9 cellular contexts compared by ENCODE assay signal in genomic region chr1:111989531-111990025, GRCh38. TPM values are rescaled to one million over a fixed set of nuclear protein-coding genes. Genes with fewer than 3 reads are reported as not detected.
DNase-seq lines count a peak whose midpoint lies in the region; ATAC-seq and TF ChIP-seq lines count a peak whose summit lies in the region.
"Had no signal": no experiment of that assay in that cellular context is flagged by ENCODE, and none has a peak within 500 bp of the region (broad histone marks: within the 10 kb centered on the region; RNA-seq: fewer than 3 reads in every experiment).

TSS of gene KCND3 (minus strand) at chr1:111989668.

- H2AFZ ChIP-seq in Karpas-422 (ENCODE audit: low read length), result no peak within 1 kb of the TSS

- H3K9me3 ChIP-seq in CD4-positive, CD25-positive, alpha-beta regulatory T cell (ENCODE audit: control insufficient read depth in 2 of 2, low read length in 2 of 2), result no peaks in the 10 kb centered on the region
- H3K9me3 ChIP-seq in HUES48 (ENCODE audit: control insufficient read depth, insufficient read depth, low read length) (no peaks in the 10 kb centered on the region), Karpas-422 (ENCODE audit: low read length) (no peaks in the 10 kb centered on the region)

- DNase-seq in CD4-positive, CD25-positive, alpha-beta regulatory T cell, result peak in 1 of 3 donors; percentile 12
- DNase-seq in astrocyte of the cerebellum (ENCODE audit: low read depth) (no peak), sciatic nerve (ENCODE audit: low spot score) (peak; percentile 60), Karpas-422 (no peak)
- no peak for DNase-seq in activated CD4-positive, CD25-positive, alpha-beta regulatory T cell treated with anti-CD3 and anti-CD28 coated beads, Interleukin-2, amount 50 U/mL, for 72 hours

- peaks cover 0 to 24% (median 4%) of the 10 kb centered on the region in 4 donors for H3K4me1 Mint-ChIP-seq in CD4-positive, CD25-positive, alpha-beta regulatory T cell

- peak within 1 kb of the TSS in 1 of 3 donors; percentile 43 for H3K27ac Mint-ChIP-seq in CD4-positive, CD25-positive, alpha-beta regulatory T cell

- in situ Hi-C loops in astrocyte of the cerebellum (cut with HindIII; ENCODE audit: low sequenced_read_pairs), result no loop called here

- H3K36me3 Mint-ChIP-seq in CD4-positive, CD25-positive, alpha-beta regulatory T cell, result no peaks in the 10 kb centered on the region

- H3K4me3 ChIP-seq in CD4-positive, CD25-positive, alpha-beta regulatory T cell (ENCODE audit: low read depth, low read length), result no peak within 1 kb of the TSS
- H3K4me3 ChIP-seq in HUES48 (ENCODE audit: low read depth, low read length) (peak within 1 kb of the TSS; percentile 60), astrocyte of the cerebellum (ENCODE audit: low read depth, low read length) (peak within 1 kb of the TSS; percentile 32), iPS-11a (ENCODE audit: low read depth, low read length) (peak within 1 kb of the TSS; percentile 41), Karpas-422 (ENCODE audit: low read length) (no peak within 1 kb of the TSS)

- H3K9me3 Mint-ChIP-seq in CD4-positive, CD25-positive, alpha-beta regulatory T cell, result peaks cover 0 to 2% (median 0%) of the 10 kb centered on the region in 7 donors

- H3K4me1 ChIP-seq in CD4-positive, CD25-positive, alpha-beta regulatory T cell (ENCODE audit: control insufficient read depth, insufficient read depth, low read length, poor library complexity, severe bottlenecking), result peaks cover 4% of the 10 kb centered on the region
- H3K4me1 ChIP-seq in HUES48 (ENCODE audit: control insufficient read depth, insufficient read depth, low read length) (no peaks in the 10 kb centered on the region; the same call in 1 of the 2 replicates), Karpas-422 (ENCODE audit: low read length) (no peaks in the 10 kb centered on the region)

- intact Hi-C loops in sciatic nerve (cut with DNase I), result no loop called here

- H3K79me2 ChIP-seq in Karpas-422 (ENCODE audit: low read length), result no peaks in the 10 kb centered on the region

- peaks cover 60% of the 10 kb centered on the region for H3K27me3 Mint-ChIP-seq in CD4-positive, CD25-positive, alpha-beta regulatory T cell

- H3K9me2 ChIP-seq in Karpas-422 (replicated peaks; ENCODE audit: insufficient read depth, low read length), result no peaks in the 10 kb centered on the region

- H3K27me3 ChIP-seq in CD4-positive, CD25-positive, alpha-beta regulatory T cell (ENCODE audit: control insufficient read depth, insufficient read depth, low read length), result peaks cover 34% of the 10 kb centered on the region
- peaks cover 70% of the 10 kb centered on the region for H3K27me3 ChIP-seq in HUES48 (ENCODE audit: control insufficient read depth, insufficient read depth, low read length)
- H3K27me3 ChIP-seq in Karpas-422 (ENCODE audit: low read length), result no peaks in the 10 kb centered on the region

- no peaks in the 10 kb centered on the region for H4K20me1 ChIP-seq in Karpas-422 (ENCODE audit: insufficient read depth, low read depth, low read length)

- no peak within 1 kb of the TSS for H3K4me2 ChIP-seq in Karpas-422 (ENCODE audit: low read depth, low read length, poor library complexity, severe bottlenecking)

- no peaks in the 10 kb centered on the region for H3K36me3 ChIP-seq in CD4-positive, CD25-positive, alpha-beta regulatory T cell (ENCODE audit: control insufficient read depth, insufficient read depth, low read length)
- H3K36me3 ChIP-seq in HUES48 (ENCODE audit: control insufficient read depth, insufficient read depth, low read length), result no peaks in the 10 kb centered on the region
- no peaks in the 10 kb centered on the region for H3K36me3 ChIP-seq in Karpas-422 (ENCODE audit: insufficient read depth, low read length)

- peak within 1 kb of the TSS in 3 of 4 donors; percentile 50 to 69 (median 61) for H3K4me3 Mint-ChIP-seq in CD4-positive, CD25-positive, alpha-beta regulatory T cell

- TF ChIP-seq CTCF in astrocyte of the cerebellum (IDR thresholded peaks at IDR 0.05; ENCODE audit: low read depth, low read length, missing control alignments), result no peak

- H3K9ac ChIP-seq in HUES48 (ENCODE audit: low read depth, low read length), result no peak within 1 kb of the TSS
- no peak within 1 kb of the TSS for H3K9ac ChIP-seq in Karpas-422 (ENCODE audit: low read length)

- ATAC-seq in CD4-positive, CD25-positive, alpha-beta regulatory T cell (ENCODE audit: low read depth in 2 of 2), result no peak
- ATAC-seq in sciatic nerve, result no peak
- ATAC-seq in GM21576 (IDR thresholded peaks at IDR 0.05; ENCODE audit: unreplicated experiment), result no peak

- H3K27ac ChIP-seq in CD4-positive, CD25-positive, alpha-beta regulatory T cell (ENCODE audit: insufficient read depth, low read length, poor library complexity, severe bottlenecking), result no peak within 1 kb of the TSS
- H3K27ac ChIP-seq in HUES48 (ENCODE audit: low read depth, low read length) (no peak within 1 kb of the TSS), Karpas-422 (ENCODE audit: low read length) (no peak within 1 kb of the TSS)

RNA-seq across cellular contexts. Expression of gene KCND3, which starts in this region (rescaled TPM):
- 0.07 TPM for total RNA-seq in CD4-positive, CD25-positive, alpha-beta regulatory T cell
- under 1 TPM in 2 of 4 donors, not detected in 2; 0.02 to 0.10 TPM for polyA plus RNA-seq in CD4-positive, CD25-positive, alpha-beta regulatory T cell
- total RNA-seq in sciatic nerve, result 7.5 TPM
- total RNA-seq in Karpas-422 (2014; rRNA removed; shearing (Covaris generic); ENCODE audit: low replicate concordance), result not detected in 2 replicates
- total RNA-seq: HT1080 had no signal

Comparison
In these comparisons a context has a peak if more than half of its experiments do, and no peak if none do; other contexts are left out.
1. H3K4me3 ChIP-seq: peak in HUES48 (single experiment), astrocyte of the cerebellum (single experiment) and iPS-11a (single experiment); none in CD4-positive, CD25-positive, alpha-beta regulatory T cell (single experiment) and Karpas-422 (single experiment).